In the genomic region with DNA sequence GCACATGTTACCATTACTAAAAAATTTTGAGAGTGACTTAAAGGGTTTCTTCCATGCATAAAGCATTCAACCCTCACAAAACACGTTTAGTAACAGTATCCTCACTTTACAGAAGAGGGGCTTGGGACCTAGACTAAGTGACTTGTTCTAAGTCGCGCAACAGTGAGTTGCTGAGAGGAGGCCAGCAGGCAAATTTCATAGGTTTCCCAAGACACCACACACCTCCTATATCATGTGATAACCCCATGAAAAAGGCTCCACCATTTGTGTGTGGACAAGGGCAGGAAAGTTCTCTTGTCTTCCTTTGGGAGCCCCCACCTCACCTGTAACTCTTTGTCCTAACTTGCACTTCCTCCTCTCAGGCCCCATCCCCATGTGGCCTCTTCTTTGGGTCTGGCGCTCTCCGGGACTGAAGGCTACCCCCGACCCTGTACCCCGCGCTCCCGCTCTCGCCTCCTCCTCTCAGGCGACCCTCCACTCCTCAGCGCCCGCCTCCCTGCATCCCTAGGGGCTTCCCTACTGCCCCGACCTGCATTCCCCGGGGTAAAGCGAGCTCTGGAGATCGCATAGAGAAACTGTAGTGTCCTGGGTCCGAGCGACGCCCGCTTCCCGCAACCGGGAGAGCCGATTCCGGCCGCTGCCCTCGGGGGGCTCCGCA, we compare ENCODE assay signal across 8 cellular contexts. TPM values are rescaled to one million over a fixed set of nuclear protein-coding genes. Genes with fewer than 3 reads are reported as not detected.
DNase-seq lines count a peak whose midpoint lies in the region; ATAC-seq and TF ChIP-seq lines count a peak whose summit lies in the region.

No MANE protein-coding gene starts in this region.

- no peaks in the 10 kb centered on the region for H3K27me3 ChIP-seq in foreskin keratinocyte
- no peaks in the 10 kb centered on the region for H3K27me3 ChIP-seq in gastrocnemius medialis

- peak overlapping the region; percentile 100 for H3K27ac Mint-ChIP-seq in activated T-cell treated with anti-CD3 and anti-CD28 coated beads, Interleukin-2, amount 50 U/mL, for 72 hours
- H3K27ac Mint-ChIP-seq in T-cell = peak overlapping the region; percentile 100

- H3K27ac ChIP-seq in foreskin keratinocyte (peak overlapping the region; percentile 89), gastrocnemius medialis (peak overlapping the region; percentile 82 to 92 (median 91))

- H3K4me1 ChIP-seq in foreskin keratinocyte = no peaks in the 10 kb centered on the region
- H3K4me1 ChIP-seq in gastrocnemius medialis = peaks cover 4 to 10% of the 10 kb centered on the region in 2 donors

- in situ Hi-C loops in gastrocnemius medialis (cut with MboI; ENCODE audit: low sequenced_read_pairs in 4 of 4) = no loop called here

- DNase-seq in activated T-cell treated with anti-CD3 and anti-CD28 coated beads, Interleukin-2, amount 50 U/mL, for 72 hours = peak in 1 of 2 donors; percentile 33
- DNase-seq in activated T-cell treated with anti-CD3 and anti-CD28 coated beads for 4 hours = no peak
- DNase-seq in T-cell = no peak
- DNase-seq in foreskin keratinocyte = no peak
- DNase-seq in gastrocnemius medialis = no peak
- no peak for DNase-seq in islet precursor cell
- no peak for DNase-seq in activated gamma-delta T cell treated with Interleukin-2 at 50 U/mL for 16 hours
- DNase-seq in globus pallidus (ENCODE audit: low spot score) = no peak

- intact Hi-C loops in gastrocnemius medialis (cut with DNase I; ENCODE audit: low total_unique reads) = no loop called here

- peaks cover 0 to 2% of the 10 kb centered on the region in 2 donors for H3K9me3 Mint-ChIP-seq in activated T-cell treated with anti-CD3 and anti-CD28 coated beads, Interleukin-2, amount 50 U/mL, for 72 hours
- H3K9me3 Mint-ChIP-seq in T-cell = no peaks in the 10 kb centered on the region

- POLR2A ChIA-PET in T-cell (lab: Charles Lee) = interaction anchor here (0.6 to 2.9 kb wide), 6 partner anchors 10 to 1190 kb away, joined by 3 to 47 read pairs (median 12); a partner anchor contains a TSS

- peaks cover 82% of the 10 kb centered on the region for H3K4me1 Mint-ChIP-seq in activated T-cell treated with anti-CD3 and anti-CD28 coated beads, Interleukin-2, amount 50 U/mL, for 72 hours (ENCODE audit: low read depth)
- H3K4me1 Mint-ChIP-seq in T-cell = peaks cover 75 to 83% (median 82%) of the 10 kb centered on the region in 3 donors

- no peaks in the 10 kb centered on the region for H3K9me3 ChIP-seq in gastrocnemius medialis

- peak overlapping the region; percentile 98 to 99 for H3K4me3 Mint-ChIP-seq in activated T-cell treated with anti-CD3 and anti-CD28 coated beads, Interleukin-2, amount 50 U/mL, for 72 hours
- H3K4me3 Mint-ChIP-seq in T-cell = peak overlapping the region; percentile 98 to 100 (median 100)

- peaks cover 0 to 41% of the 10 kb centered on the region in 2 donors for H3K36me3 ChIP-seq in gastrocnemius medialis

- no peak for TF ChIP-seq POLR2A in gastrocnemius medialis (IDR thresholded peaks at IDR 0.05)

- TF ChIP-seq CTCF in foreskin keratinocyte (conservative IDR thresholded peaks at IDR 0.05) (no peak), gastrocnemius medialis (IDR thresholded peaks at IDR 0.05 in 4 of 5, conservative IDR thresholded peaks at IDR 0.05 in 1 of 5) (no peak)

- CTCF ChIA-PET in T-cell (lab: Charles Lee) = interaction anchor here in 1 of 2 donors (3.0 to 5.8 kb wide), 3 partner anchors 11 to 25 kb away, joined by 26 to 236 read pairs (median 65); a partner anchor contains a TSS

- H3K36me3 Mint-ChIP-seq in activated T-cell treated with anti-CD3 and anti-CD28 coated beads, Interleukin-2, amount 50 U/mL, for 72 hours (ENCODE audit: insufficient read depth in 2 of 2) = peaks cover 46 to 66% of the 10 kb centered on the region in 2 donors
- peaks cover 62% of the 10 kb centered on the region for H3K36me3 Mint-ChIP-seq in T-cell

- no peaks in the 10 kb centered on the region for H3K27me3 Mint-ChIP-seq in activated T-cell treated with anti-CD3 and anti-CD28 coated beads, Interleukin-2, amount 50 U/mL, for 72 hours (ENCODE audit: low read depth)
- no peaks in the 10 kb centered on the region for H3K27me3 Mint-ChIP-seq in T-cell

- peak overlapping the region; percentile 66 to 91 (median 72) for H3K4me3 ChIP-seq in gastrocnemius medialis

- no peak for ATAC-seq in activated T-cell treated with anti-CD3 and anti-CD28 coated beads, Interleukin-2, amount 50 U/mL, for 72 hours (replicated peaks in 1 of 2)
- no peak for ATAC-seq in T-cell (replicated peaks in 1 of 4)
- ATAC-seq in foreskin keratinocyte = no peak
- ATAC-seq in gastrocnemius medialis = no peak

RNA-seq across cellular contexts. Expression of a gene that starts 0.4 kb away (rescaled TPM):
- total RNA-seq in activated T-cell treated with anti-CD3 and anti-CD28 coated beads, Interleukin-2, amount 50 U/mL, for 72 hours = 100 to 1,000 TPM; 301 to 305 TPM
- total RNA-seq in T-cell = 100 to 1,000 TPM; 131 to 171 (median 150) TPM
- total RNA-seq in foreskin keratinocyte = 88.1 and 89.7 TPM in 2 replicates
- polyA plus RNA-seq in foreskin keratinocyte = 119 and 125 TPM in 2 replicates
- 10 to 100 TPM in 2 of 4 donors, 1 to 10 TPM in 2; 7.0 to 20.2 (median 9.2) TPM for total RNA-seq in gastrocnemius medialis

RNA-seq across cellular contexts. Expression of a gene that starts 4.9 kb away (rescaled TPM):
- 100 to 1,000 TPM; 117 to 127 TPM for total RNA-seq in activated T-cell treated with anti-CD3 and anti-CD28 coated beads, Interleukin-2, amount 50 U/mL, for 72 hours
- total RNA-seq in T-cell = 100 to 1,000 TPM; 116 to 147 (median 140) TPM
- total RNA-seq in foreskin keratinocyte = 52.8 and 67.4 TPM in 2 replicates
- polyA plus RNA-seq in foreskin keratinocyte = 52.7 and 64.8 TPM in 2 replicates
- total RNA-seq in gastrocnemius medialis = 1 to 10 TPM; 2.5 to 7.1 (median 4.1) TPM

RNA-seq across cellular contexts. Expression of a gene that starts 10.1 kb away (rescaled TPM):
- total RNA-seq in activated T-cell treated with anti-CD3 and anti-CD28 coated beads, Interleukin-2, amount 50 U/mL, for 72 hours = 100 to 1,000 TPM; 328 to 373 TPM
- 100 to 1,000 TPM; 117 to 163 (median 147) TPM for total RNA-seq in T-cell
- 77.4 and 79.2 TPM in 2 replicates for total RNA-seq in foreskin keratinocyte
- polyA plus RNA-seq in foreskin keratinocyte = 68.0 and 75.5 TPM in 2 replicates
- total RNA-seq in gastrocnemius medialis = 10 to 100 TPM; 13.2 to 26.7 (median 19.0) TPM

RNA-seq across cellular contexts. Expression of a gene that starts 10.5 kb away (rescaled TPM):
- total RNA-seq in activated T-cell treated with anti-CD3 and anti-CD28 coated beads, Interleukin-2, amount 50 U/mL, for 72 hours = 100 to 1,000 TPM; 271 to 299 TPM
- total RNA-seq in T-cell (100 to 1,000 TPM; 110 to 173 (median 134) TPM), foreskin keratinocyte (33.9 and 44.1 TPM in 2 replicates), gastrocnemius medialis (10 to 100 TPM in 1 of 4 donors, 1 to 10 TPM in 3; 1.4 to 11.3 (median 6.1) TPM)
- polyA plus RNA-seq in foreskin keratinocyte = 71.1 and 76.9 TPM in 2 replicates

RNA-seq across cellular contexts. Expression of a gene that starts 26.6 kb away (rescaled TPM):
- 1 to 10 TPM; 8.0 to 8.1 TPM for total RNA-seq in activated T-cell treated with anti-CD3 and anti-CD28 coated beads, Interleukin-2, amount 50 U/mL, for 72 hours
- total RNA-seq in T-cell = 1 to 10 TPM; 3.3 to 8.2 (median 3.9) TPM
- 3.0 and 3.4 TPM in 2 replicates for total RNA-seq in foreskin keratinocyte
- 3.0 and 3.5 TPM in 2 replicates for polyA plus RNA-seq in foreskin keratinocyte
- under 1 TPM in 3 of 4 donors, not detected in 1; 0.22 to 0.72 (median 0.36) TPM for total RNA-seq in gastrocnemius medialis
